ENCODE assay signal across 8 cellular contexts in genomic region chr6:31829633-31830492, GRCh38. TPM values are rescaled to one million over a fixed set of nuclear protein-coding genes. Genes with fewer than 3 reads are reported as not detected.
A peak's percentile ranks its signal among the peaks of the same experiment; 100 is the strongest.
DNase-seq lines count a peak whose midpoint lies in the region; ATAC-seq, FAIRE-seq and TF ChIP-seq lines count a peak whose summit lies in the region.

No MANE protein-coding gene starts in this region.

- peak overlapping the region; percentile 66 for H3K27ac Mint-ChIP-seq in stimulated activated naive CD8-positive, alpha-beta T cell treated with anti-CD3 and anti-CD28 coated beads, Interleukin-15, Interleukin-2, amounts not matched to agents 100 ng/mL and 50 ng/mL, for 24 hours

- H3K9me3 ChIP-seq in adrenal gland (replicated peaks in 1 of 3): no peaks in the 10 kb centered on the region
- H3K9me3 ChIP-seq in iPS-18a (ENCODE audit: control insufficient read depth, low read depth, low read length): no peaks in the 10 kb centered on the region
- H3K9me3 ChIP-seq in skeletal muscle tissue (ENCODE audit: control insufficient read depth in 3 of 3, low read length in 3 of 3): no peaks in the 10 kb centered on the region

- WGBS in adrenal gland, 4 donors: 1% methylated on average over 15 to 20 of the region's 20 CpGs

- no peaks in the 10 kb centered on the region for H3K36me3 ChIP-seq in adrenal gland (replicated peaks in 1 of 2)
- H3K36me3 ChIP-seq in iPS-18a (ENCODE audit: control insufficient read depth, low read depth, low read length): no peaks in the 10 kb centered on the region
- H3K36me3 ChIP-seq in skeletal muscle tissue (ENCODE audit: control insufficient read depth in 3 of 3, insufficient read depth in 3 of 3, low read length in 3 of 3): no peaks in the 10 kb centered on the region

- H3K36me3 Mint-ChIP-seq in stimulated activated naive CD8-positive, alpha-beta T cell treated with anti-CD3 and anti-CD28 coated beads, Interleukin-15, Interleukin-2, amounts not matched to agents 100 ng/mL and 50 ng/mL, for 24 hours (ENCODE audit: low read depth): peaks cover 15% of the 10 kb centered on the region

- no peak for FAIRE-seq in H54 (lab: Jason Lieb, UNC)

- peak; percentile 21 to 81 (median 40) for TF ChIP-seq CTCF in adrenal gland (IDR thresholded peaks at IDR 0.05)

- no peak for ATAC-seq in stimulated activated naive CD8-positive, alpha-beta T cell treated with anti-CD3 and anti-CD28 coated beads, Interleukin-15, Interleukin-2, amounts not matched to agents 100 U/mL and 50 U/mL, for 24 hours
- no peak for ATAC-seq in GM21825 (IDR thresholded peaks at IDR 0.05; ENCODE audit: unreplicated experiment)

- intact Hi-C loops in adrenal gland (cut with DNase I): loop anchor here in 1 of 2 donors (10.0 kb wide), 1 partner anchor 145 kb away; the partner anchor contains the start of gene LY6G5C

- TF ChIP-seq POLR2A in adrenal gland (IDR thresholded peaks at IDR 0.05) (no peak), H54 (IDR thresholded peaks at IDR 0.05; ENCODE audit: low read depth, low read length) (no peak)

- H3K27me3 ChIP-seq in adrenal gland: no peaks in the 10 kb centered on the region
- no peaks in the 10 kb centered on the region for H3K27me3 ChIP-seq in iPS-18a (ENCODE audit: control insufficient read depth, insufficient read depth, low read length)
- no peaks in the 10 kb centered on the region for H3K27me3 ChIP-seq in skeletal muscle tissue (ENCODE audit: control insufficient read depth in 3 of 3, insufficient read depth in 3 of 3, low read length in 3 of 3)

- H3K4me3 ChIP-seq in adrenal gland: peak overlapping the region in 2 of 4 donors; percentile 43 to 80
- peak overlapping the region; percentile 67 for H3K4me3 ChIP-seq in iPS-18a (ENCODE audit: low read length)
- H3K4me3 ChIP-seq in skeletal muscle tissue (ENCODE audit: low read length in 3 of 3): peak overlapping the region; percentile 80 to 83 (median 82)

- no peak for DNase-seq in stimulated activated naive CD8-positive, alpha-beta T cell treated with anti-CD3 and anti-CD28 coated beads, Interleukin-15, Interleukin-2, amounts not matched to agents 100 U/mL and 50 U/mL, for 24 hours
- DNase-seq in NCI-H2227 (lab: John Stamatoyannopoulos, UW; ENCODE audit: unreplicated experiment): peak; percentile 59
- peak in 2 of 7 donors; percentile 46 to 70 for DNase-seq in adrenal gland
- no peak for DNase-seq in H54 (ENCODE audit: insufficient read length, low spot score)

- H3K9ac ChIP-seq in iPS-18a (ENCODE audit: low read length) (peak overlapping the region; percentile 58), skeletal muscle tissue (ENCODE audit: low read depth in 1 of 3, low read length in 3 of 3) (peak overlapping the region; percentile 59 to 83 (median 68))

- peaks cover 57% of the 10 kb centered on the region for H3K4me1 Mint-ChIP-seq in stimulated activated naive CD8-positive, alpha-beta T cell treated with anti-CD3 and anti-CD28 coated beads, Interleukin-15, Interleukin-2, amounts not matched to agents 100 ng/mL and 50 ng/mL, for 24 hours (ENCODE audit: low read depth)

- H3K4me1 ChIP-seq in adrenal gland (replicated peaks in 1 of 2) (peaks cover 6 to 27% of the 10 kb centered on the region in 2 donors), iPS-18a (ENCODE audit: control insufficient read depth, low read depth, low read length) (peaks cover 15% of the 10 kb centered on the region), skeletal muscle tissue (ENCODE audit: control insufficient read depth in 3 of 3, insufficient read depth in 3 of 3, low read length in 3 of 3) (peaks cover 20 to 24% (median 21%) of the 10 kb centered on the region in 3 donors)

- H3K4me3 Mint-ChIP-seq in stimulated activated naive CD8-positive, alpha-beta T cell treated with anti-CD3 and anti-CD28 coated beads, Interleukin-15, Interleukin-2, amounts not matched to agents 100 ng/mL and 50 ng/mL, for 24 hours: peak overlapping the region; percentile 98

- H3K27ac ChIP-seq in adrenal gland: peak overlapping the region in 4 of 5 donors; percentile 60 to 96 (median 76)
- no peak overlapping the region for H3K27ac ChIP-seq in iPS-18a (ENCODE audit: low read length)
- H3K27ac ChIP-seq in skeletal muscle tissue (ENCODE audit: low read depth, low read length): peak overlapping the region; percentile 66

- no peaks in the 10 kb centered on the region for H3K27me3 Mint-ChIP-seq in stimulated activated naive CD8-positive, alpha-beta T cell treated with anti-CD3 and anti-CD28 coated beads, Interleukin-15, Interleukin-2, amounts not matched to agents 100 ng/mL and 50 ng/mL, for 24 hours

- no peaks in the 10 kb centered on the region for H3K9me3 Mint-ChIP-seq in stimulated activated naive CD8-positive, alpha-beta T cell treated with anti-CD3 and anti-CD28 coated beads, Interleukin-15, Interleukin-2, amounts not matched to agents 100 ng/mL and 50 ng/mL, for 24 hours

RNA-seq across cellular contexts. Expression of gene HSPA1B, which starts 2.3 kb away (rescaled TPM):
- total RNA-seq in adrenal gland (100 to 1,000 TPM; 156 to 424 (median 244) TPM), skeletal muscle tissue (117 TPM)
- polyA plus RNA-seq in adrenal gland: 100 to 1,000 TPM in 1 of 3 donors, 10 to 100 TPM in 2; 29.0 to 102 (median 38.6) TPM

RNA-seq across cellular contexts. Expression of gene HSPA1A, which starts 14.5 kb away (rescaled TPM):
- total RNA-seq in adrenal gland (100 to 1,000 TPM; 153 to 261 (median 217) TPM), skeletal muscle tissue (133 TPM)
- 10 to 100 TPM; 48.5 to 89.4 (median 84.3) TPM for polyA plus RNA-seq in adrenal gland

RNA-seq across cellular contexts. Expression of gene HSPA1L, which starts 14.8 kb away (rescaled TPM):
- total RNA-seq in adrenal gland (1 to 10 TPM in 7 of 8 donors, under 1 TPM in 1; 0.79 to 3.6 (median 1.9) TPM), skeletal muscle tissue (5.2 TPM)
- 1 to 10 TPM; 1.0 to 5.3 (median 1.1) TPM for polyA plus RNA-seq in adrenal gland

RNA-seq across cellular contexts. Expression of gene LSM2, which starts 23.1 kb away (rescaled TPM):
- total RNA-seq in adrenal gland (10 to 100 TPM; 38.2 to 61.3 (median 44.6) TPM), skeletal muscle tissue (45.9 TPM)
- 10 to 100 TPM; 28.0 to 55.2 (median 42.8) TPM for polyA plus RNA-seq in adrenal gland

RNA-seq across cellular contexts. Expression of gene NEU1, which starts 32.8 kb away (rescaled TPM):
- 100 to 1,000 TPM; 101 to 178 (median 118) TPM for total RNA-seq in adrenal gland
- polyA plus RNA-seq in adrenal gland: 10 to 100 TPM; 57.8 to 94.7 (median 85.9) TPM
- total RNA-seq in skeletal muscle tissue: 23.0 TPM
